ENCODE assay signal across 17 cellular contexts in the genomic region with DNA sequence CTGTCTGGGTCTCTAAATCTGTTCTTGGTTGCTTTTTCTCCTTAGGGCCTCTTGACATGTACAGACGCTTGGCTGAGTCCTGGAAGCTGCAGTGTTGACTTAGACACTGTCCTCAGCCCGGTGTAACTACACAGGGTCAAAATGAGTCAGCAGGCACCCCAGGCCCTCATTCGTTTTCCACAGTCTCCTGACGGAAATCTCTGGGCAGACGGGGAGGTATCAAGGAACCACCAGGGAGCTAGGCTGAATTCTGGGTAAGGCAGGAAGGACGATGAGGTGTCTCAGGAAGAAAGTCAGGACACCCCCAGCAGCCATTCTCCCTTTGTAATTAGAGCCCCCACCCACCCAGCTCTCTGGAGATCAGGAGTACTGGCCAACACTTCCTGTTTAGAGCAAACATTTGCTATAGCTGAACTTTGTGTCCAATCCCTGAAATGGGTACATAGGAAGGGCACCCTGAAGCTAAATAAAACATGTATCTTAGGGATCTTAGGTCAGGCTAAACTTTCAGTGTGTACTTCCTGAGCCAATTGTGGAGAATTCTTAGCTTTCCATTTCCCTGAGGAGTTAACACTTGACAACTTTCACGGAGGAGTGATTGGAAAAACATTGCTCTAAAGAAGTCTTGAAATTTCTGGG. TPM values are rescaled to one million over a fixed set of nuclear protein-coding genes. Genes with fewer than 3 reads are reported as not detected.
DNase-seq lines count a peak whose midpoint lies in the region; TF ChIP-seq lines count a peak whose summit lies in the region.
"Had no signal": no experiment of that assay in that cellular context is flagged by ENCODE, and none has a peak within 500 bp of the region (broad histone marks: within the 10 kb centered on the region; RNA-seq: fewer than 3 reads in every experiment).

No MANE protein-coding gene starts in this region.

- H3K27me3 ChIP-seq in hepatocyte (no peaks in the 10 kb centered on the region), trophoblast cell (ENCODE audit: insufficient read depth, low read length) (no peaks in the 10 kb centered on the region), Peyer's patch (no peaks in the 10 kb centered on the region), sigmoid colon (no peaks in the 10 kb centered on the region), BE2C (no peaks in the 10 kb centered on the region)

- H3K4me2 ChIP-seq in hepatocyte (no peak overlapping the region), trophoblast cell (ENCODE audit: low read length) (no peak overlapping the region)

- peaks cover 14% of the 10 kb centered on the region for H3K79me1 ChIP-seq in trophoblast cell (ENCODE audit: low read length)

- no peaks in the 10 kb centered on the region for H3K9me2 ChIP-seq in hepatocyte (replicated peaks; ENCODE audit: insufficient read depth)

- H3K4me3 ChIP-seq in cardiac fibroblast (replicated peaks in 1 of 2; ENCODE audit: low read depth in 2 of 2, low read length in 2 of 2) (no peak overlapping the region), hepatocyte (no peak overlapping the region), trophoblast cell (ENCODE audit: low read depth, low read length) (no peak overlapping the region), Peyer's patch (no peak overlapping the region), sigmoid colon (no peak overlapping the region), BE2C (ENCODE audit: low read depth, low read length) (no peak overlapping the region)
- H3K4me3 ChIP-seq: skin epidermis, thoracic aorta had no signal

- H3K27ac ChIP-seq in hepatocyte (peak overlapping the region; percentile 35), trophoblast cell (ENCODE audit: low read depth, low read length) (no peak overlapping the region), Peyer's patch (no peak overlapping the region), sigmoid colon (peak overlapping the region in 1 of 4 donors; percentile 26)
- H3K27ac ChIP-seq: C4-2B, thoracic aorta had no signal

- peak overlapping the region; percentile 22 for H3K18ac ChIP-seq in trophoblast cell (ENCODE audit: low read length)

- H3K79me2 ChIP-seq in hepatocyte (no peaks in the 10 kb centered on the region), trophoblast cell (ENCODE audit: control insufficient read depth, insufficient read depth, low read length, poor library complexity) (no peaks in the 10 kb centered on the region)

- 65% methylated on average over 7 of the region's 7 CpGs for WGBS in hepatocyte (ENCODE audit: low lambda C conversion rate, missing lambda C conversion rate)
- WGBS in trophoblast cell (ENCODE audit: extremely low coverage, insufficient coverage, insufficient read length), result no CpG with 5 or more reads among the region's 7 CpGs
- 82 to 84% methylated on average over 7 of the region's 7 CpGs for WGBS in sigmoid colon, 2 donors

- intact Hi-C loops in sigmoid colon (cut with DNase I), result no loop called here

- H4K20me1 ChIP-seq in hepatocyte (ENCODE audit: insufficient read depth, poor library complexity, severe bottlenecking), result no peaks in the 10 kb centered on the region

- H2BK120ac ChIP-seq in trophoblast cell (ENCODE audit: insufficient read depth, low read length, poor library complexity), result no peak overlapping the region

- TF ChIP-seq CTCF in cardiac fibroblast (IDR thresholded peaks at IDR 0.05; ENCODE audit: low read depth, low read length), result no peak
- TF ChIP-seq CTCF in hepatocyte (IDR thresholded peaks at IDR 0.05; ENCODE audit: poor library complexity), result no peak
- no peak for TF ChIP-seq CTCF in Peyer's patch (IDR thresholded peaks at IDR 0.05)
- no peak for TF ChIP-seq CTCF in sigmoid colon (IDR thresholded peaks at IDR 0.05)
- no peak for TF ChIP-seq CTCF in BE2C (IDR thresholded peaks at IDR 0.05; ENCODE audit: low read depth, low read length)

- peak overlapping the region; percentile 55 for H4K91ac ChIP-seq in trophoblast cell (ENCODE audit: low read depth, low read length)

- no peak overlapping the region for H3K14ac ChIP-seq in trophoblast cell (ENCODE audit: low read length)

- TF ChIP-seq POLR2A in Peyer's patch (IDR thresholded peaks at IDR 0.05), result no peak
- TF ChIP-seq POLR2A in sigmoid colon (IDR thresholded peaks at IDR 0.05), result no peak

- H4K12ac ChIP-seq in trophoblast cell (ENCODE audit: low read depth, low read length), result no peak overlapping the region

- H3K23ac ChIP-seq in trophoblast cell (ENCODE audit: low read length), result no peak overlapping the region

- DNase-seq in Daoy (ENCODE audit: low read depth) (peak; percentile 32), cardiac fibroblast (ENCODE audit: low read depth in 2 of 2) (peak; percentile 36 to 61), hepatocyte (ENCODE audit: low spot score) (no peak), trophoblast cell (no peak), Peyer's patch (no peak), sigmoid colon (no peak), BE2C (no peak)
- DNase-seq in central memory CD4-positive, alpha-beta T cell, result no peak
- DNase-seq: activated effector memory CD4-positive, alpha-beta T cell treated with Interleukin-2 at 50 U/mL for 16 hours; amniotic stem cell; DMS 273 treated with DMSO at 0.1 percent for 48 hours; foreskin melanocyte; occipital lobe; T-helper 9 cell had no signal

- no peak overlapping the region for H3K9ac ChIP-seq in trophoblast cell (ENCODE audit: low read length)

- H3K9me3 ChIP-seq in hepatocyte (ENCODE audit: low read depth) (no peaks in the 10 kb centered on the region), trophoblast cell (ENCODE audit: insufficient read depth, low read depth, low read length) (no peaks in the 10 kb centered on the region), Peyer's patch (no peaks in the 10 kb centered on the region), sigmoid colon (no peaks in the 10 kb centered on the region), BE2C (no peaks in the 10 kb centered on the region)
- H3K9me3 ChIP-seq: thoracic aorta had no signal

- no peak for TF ChIP-seq EP300 in sigmoid colon (IDR thresholded peaks at IDR 0.05)

- H3K4me1 ChIP-seq in hepatocyte (ENCODE audit: insufficient read depth) (peaks cover 5% of the 10 kb centered on the region), trophoblast cell (ENCODE audit: control insufficient read depth in 1 of 2, insufficient read depth in 2 of 2, low read length in 2 of 2) (peaks cover 10 to 22% of the 10 kb centered on the region in 2 experiments), Peyer's patch (peaks cover 0 to 6% (median 0%) of the 10 kb centered on the region in 4 donors), sigmoid colon (no peaks in the 10 kb centered on the region), BE2C (peaks cover 3% of the 10 kb centered on the region)

- no peak overlapping the region for H4K8ac ChIP-seq in trophoblast cell (ENCODE audit: low read depth, low read length)

- H3K36me3 ChIP-seq in hepatocyte (replicated peaks; ENCODE audit: insufficient read depth, low read depth), result no peaks in the 10 kb centered on the region
- no peaks in the 10 kb centered on the region for H3K36me3 ChIP-seq in trophoblast cell (ENCODE audit: control insufficient read depth in 1 of 2, insufficient read depth in 2 of 2, low read length in 2 of 2)
- H3K36me3 ChIP-seq in Peyer's patch, result no peaks in the 10 kb centered on the region
- H3K36me3 ChIP-seq in sigmoid colon, result no peaks in the 10 kb centered on the region
- no peaks in the 10 kb centered on the region for H3K36me3 ChIP-seq in BE2C
- H3K36me3 ChIP-seq: thoracic aorta had no signal

- H2AK5ac ChIP-seq in trophoblast cell (ENCODE audit: low read length), result no peak overlapping the region

- H3K4ac ChIP-seq in trophoblast cell (ENCODE audit: low read depth, low read length), result no peak overlapping the region

- no peak overlapping the region for H2BK5ac ChIP-seq in trophoblast cell (ENCODE audit: low read depth, low read length, poor library complexity)

- H2BK12ac ChIP-seq in trophoblast cell (ENCODE audit: low read length), result peak overlapping the region; percentile 42

- H2AFZ ChIP-seq in hepatocyte (no peak overlapping the region), trophoblast cell (ENCODE audit: insufficient read depth, low read length, poor library complexity) (no peak overlapping the region)

RNA-seq across cellular contexts. Expression of a gene that starts 23.9 kb away (rescaled TPM):
- total RNA-seq in Daoy (2014; rRNA removed; shearing (Covaris generic)), result 2.4 and 3.4 TPM in 2 replicates
- total RNA-seq in hepatocyte, result 98.3 and 112 TPM in 2 replicates
- polyA plus RNA-seq in hepatocyte, result 111 and 115 TPM in 2 replicates
- polyA plus RNA-seq in trophoblast cell (2013), result 1,165 and 1,253 TPM in 2 replicates
- total RNA-seq in Peyer's patch, result 100 to 1,000 TPM; 114 to 240 (median 196) TPM
- 10 to 100 TPM; 56.8 to 97.8 (median 61.1) TPM for total RNA-seq in sigmoid colon
- 10 to 100 TPM; 57.8 to 82.8 (median 64.3) TPM for polyA plus RNA-seq in sigmoid colon
- 25.0 TPM for polyA plus RNA-seq in BE2C (2012; ENCODE audit: insufficient read depth, insufficient read length, low read depth)

Comparison
In these comparisons a context has a peak if more than half of its experiments do, and no peak if none do; other contexts are left out.
1. DNase-seq: peak in Daoy (single experiment) and cardiac fibroblast (2 of 2); none in hepatocyte (single experiment), trophoblast cell (0 of 2), Peyer's patch (0 of 3), sigmoid colon (single experiment), BE2C (single experiment) and central memory CD4-positive, alpha-beta T cell (single experiment).
2. RNA of a gene that starts 23.9 kb away (total RNA-seq): 114 to 240 TPM in Peyer's patch, 98.3 to 112 TPM in hepatocyte and 56.8 to 97.8 TPM in sigmoid colon; 2.4 to 3.4 TPM in Daoy; every median in the first group is over 10 times any median in the second.